ENCODE assay signal across 1 cellular context in genomic region chr5:67050125-67050524, GRCh38.
TF ChIP-seq lines count a peak whose summit lies in the region.

No MANE protein-coding gene starts in this region.

TF ChIP-seq in HepG2, 621 proteins besides CTCF, POLR2A, EP300 and RAD21:
- no peak for TF ChIP-seq SKIL (CRISPR knock-in tag; IDR thresholded peaks at IDR 0.05; ENCODE audit: borderline replicate concordance)
- no peak for TF ChIP-seq THYN1 (CRISPR knock-in tag; IDR thresholded peaks at IDR 0.05; ENCODE audit: borderline replicate concordance, low read depth)
- no peak for TF ChIP-seq ARID3A (IDR thresholded peaks at IDR 0.05; ENCODE audit: low read depth, low read length)
- no peak for TF ChIP-seq POLR2AphosphoS2 (IDR thresholded peaks at IDR 0.05; ENCODE audit: low read depth, low read length)
- TF ChIP-seq SAFB2 (CRISPR knock-in tag; IDR thresholded peaks at IDR 0.05; ENCODE audit: borderline replicate concordance, low read depth), result no peak
- no peak for TF ChIP-seq MATR3 (CRISPR knock-in tag; IDR thresholded peaks at IDR 0.05)
- no peak for TF ChIP-seq PATZ1 (CRISPR knock-in tag; IDR thresholded peaks at IDR 0.05)
- no peak for TF ChIP-seq CENPBD1 (CRISPR knock-in tag; IDR thresholded peaks at IDR 0.05; ENCODE audit: borderline replicate concordance, low read depth)
- no peak for TF ChIP-seq ZNF207 (IDR thresholded peaks at IDR 0.05; ENCODE audit: borderline replicate concordance)
- TF ChIP-seq ZNF512 (CRISPR knock-in tag; IDR thresholded peaks at IDR 0.05), result no peak
- TF ChIP-seq CBX5 (CRISPR knock-in tag; IDR thresholded peaks at IDR 0.05; ENCODE audit: borderline replicate concordance), result no peak
